24 cellular contexts compared by ENCODE assay signal in genomic region chr19:15829277-15829770, GRCh38. TPM values are rescaled to one million over a fixed set of nuclear protein-coding genes. Genes with fewer than 3 reads are reported as not detected.
"Had no signal": no experiment of that assay in that cellular context is flagged by ENCODE, and none has a peak within 500 bp of the region (broad histone marks: within the 10 kb centered on the region; RNA-seq: fewer than 3 reads in every experiment).

No MANE protein-coding gene starts in this region.

- H3K4me1 ChIP-seq: breast epithelium, left lung had no signal

- H3K27me3 ChIP-seq: breast epithelium, hepatocyte, transverse colon had no signal

- H3K4me1 Mint-ChIP-seq: activated CD4-positive, alpha-beta T cell treated with anti-CD3 and anti-CD28 coated beads, Interleukin-2, amount 10 ng/mL, durations not matched to agents 24 days and 14 days; activated naive CD8-positive, alpha-beta T cell treated with anti-CD3 and anti-CD28 coated beads, Interleukin-2, amount 50 U/mL, for 24 hours had no signal

- H3K36me3 Mint-ChIP-seq: natural killer cell treated with Interleukin-12 subunit alpha and Interleukin-12 subunit beta and Interleukin-15 and Interleukin-18, amount 100 ng/mL, for 72 hours had no signal

- H3K27me3 Mint-ChIP-seq: activated naive CD8-positive, alpha-beta T cell treated with anti-CD3 and anti-CD28 coated beads, Interleukin-2, amount 50 U/mL, for 24 hours; progenitor cell of endocrine pancreas had no signal

- ATAC-seq: activated naive CD8-positive, alpha-beta T cell treated with anti-CD3 and anti-CD28 coated beads, Interleukin-2, amount 50 U/mL, for 24 hours; left lung; natural killer cell treated with Interleukin-12 subunit alpha and Interleukin-12 subunit beta and Interleukin-15 and Interleukin-18, amount 100 ng/mL, for 72 hours; right cardiac atrium had no signal

- H3K4me3 Mint-ChIP-seq: activated CD4-positive, alpha-beta T cell treated with anti-CD3 and anti-CD28 coated beads, Interleukin-2, amount 10 ng/mL, durations not matched to agents 24 days and 14 days; activated naive CD4-positive, alpha-beta T cell treated with anti-CD3 and anti-CD28 coated beads for 36 hours; activated naive CD8-positive, alpha-beta T cell treated with anti-CD3 and anti-CD28 coated beads, Interleukin-2, amount 50 U/mL, for 24 hours; activated T-helper 1 cell treated with anti-CD3 and anti-CD28 coated beads, Interleukin-12 subunit alpha, Interleukin-12 subunit beta, Interleukin-2, Interleukin-4 antibody, amounts not matched to agents 30 ng/mL and 10 ng/mL and 1 ng/mL, durations not matched to agents 14 hours and 24 hours and 36 hours; natural killer cell treated with Interleukin-12 subunit alpha and Interleukin-12 subunit beta and Interleukin-15 and Interleukin-18, amount 100 ng/mL, for 72 hours had no signal

- H3K4me3 ChIP-seq: breast epithelium, hepatocyte, left lung, skin epidermis, transverse colon had no signal

- DNase-seq: activated CD4-positive, alpha-beta T cell treated with anti-CD3 and anti-CD28 coated beads, Interleukin-2, amount 10 ng/mL, durations not matched to agents 24 days and 14 days; activated CD4-positive, CD25-positive, alpha-beta regulatory T cell; activated CD8-positive, alpha-beta memory T cell treated with anti-CD3 and anti-CD28 coated beads for 24 hours; activated naive CD4-positive, alpha-beta T cell treated with anti-CD3 and anti-CD28 coated beads for 36 hours; activated naive CD8-positive, alpha-beta T cell treated with anti-CD3 and anti-CD28 coated beads, Interleukin-2, amount 50 U/mL, for 24 hours; aorta; dermis blood vessel endothelial cell; islet precursor cell; left lung; mesenchymal stem cell; right cardiac atrium; stimulated activated CD4-positive, alpha-beta T cell treated with anti-CD3 and anti-CD28 coated beads, Interleukin-4, amount 100 ng/mL, for 4 hours; stimulated activated CD8-positive, alpha-beta memory T cell treated with anti-CD3 and anti-CD28 coated beads, Interleukin-4, amount 100 ng/mL, for 48 hours; stimulated activated naive CD4-positive, alpha-beta T cell treated with Interleukin-2 at 50 U/mL for 16 hours; substantia nigra had no signal

- H3K36me3 ChIP-seq: breast epithelium, left lung, transverse colon had no signal

- H3K9me3 Mint-ChIP-seq: activated CD4-positive, alpha-beta T cell treated with anti-CD3 and anti-CD28 coated beads, Interleukin-2, amount 10 ng/mL, durations not matched to agents 24 days and 14 days; activated naive CD4-positive, alpha-beta T cell treated with anti-CD3 and anti-CD28 coated beads for 36 hours; activated naive CD8-positive, alpha-beta T cell treated with anti-CD3 and anti-CD28 coated beads, Interleukin-2, amount 50 U/mL, for 24 hours; activated T-helper 1 cell treated with anti-CD3 and anti-CD28 coated beads, Interleukin-12 subunit alpha, Interleukin-12 subunit beta, Interleukin-2, Interleukin-4 antibody, amounts not matched to agents 30 ng/mL and 10 ng/mL and 1 ng/mL, durations not matched to agents 14 hours and 24 hours and 36 hours; natural killer cell treated with Interleukin-12 subunit alpha and Interleukin-12 subunit beta and Interleukin-15 and Interleukin-18, amount 100 ng/mL, for 72 hours had no signal

- H3K9me3 ChIP-seq: breast epithelium, left lung, transverse colon had no signal

- H3K27ac Mint-ChIP-seq: activated CD4-positive, alpha-beta T cell treated with anti-CD3 and anti-CD28 coated beads, Interleukin-2, amount 10 ng/mL, durations not matched to agents 24 days and 14 days; activated naive CD4-positive, alpha-beta T cell treated with anti-CD3 and anti-CD28 coated beads for 36 hours; activated naive CD8-positive, alpha-beta T cell treated with anti-CD3 and anti-CD28 coated beads, Interleukin-2, amount 50 U/mL, for 24 hours; activated T-helper 1 cell treated with anti-CD3 and anti-CD28 coated beads, Interleukin-12 subunit alpha, Interleukin-12 subunit beta, Interleukin-2, Interleukin-4 antibody, amounts not matched to agents 30 ng/mL and 10 ng/mL and 1 ng/mL, durations not matched to agents 14 hours and 24 hours and 36 hours; natural killer cell treated with Interleukin-12 subunit alpha and Interleukin-12 subunit beta and Interleukin-15 and Interleukin-18, amount 100 ng/mL, for 72 hours; progenitor cell of endocrine pancreas had no signal

RNA-seq across cellular contexts. Expression of gene OR10H1, which starts 13.9 kb away (rescaled TPM):
- total RNA-seq: activated naive CD4-positive, alpha-beta T cell treated with anti-CD3 and anti-CD28 coated beads for 36 hours; activated T-helper 1 cell treated with anti-CD3 and anti-CD28 coated beads, Interleukin-12 subunit alpha, Interleukin-12 subunit beta, Interleukin-2, Interleukin-4 antibody, amounts not matched to agents 30 ng/mL and 10 ng/mL and 1 ng/mL, durations not matched to agents 14 hours and 24 hours and 36 hours; breast epithelium; chondrocyte; dermis blood vessel endothelial cell; hepatocyte; progenitor cell of endocrine pancreas; right cardiac atrium; T-helper 2 cell treated with Interferon-gamma antibody and Interleukin-4, amounts not matched to agents 100 ng/mL and 5 ng/mL, for 36 hours; transverse colon had no signal

RNA-seq across cellular contexts. Expression of gene OR10H5, which starts 41.9 kb away (rescaled TPM):
- total RNA-seq: activated CD4-positive, alpha-beta T cell treated with anti-CD3 and anti-CD28 coated beads, Interleukin-2, amount 10 ng/mL, durations not matched to agents 24 days and 14 days; activated naive CD4-positive, alpha-beta T cell treated with anti-CD3 and anti-CD28 coated beads for 36 hours; activated T-helper 1 cell treated with anti-CD3 and anti-CD28 coated beads, Interleukin-12 subunit alpha, Interleukin-12 subunit beta, Interleukin-2, Interleukin-4 antibody, amounts not matched to agents 30 ng/mL and 10 ng/mL and 1 ng/mL, durations not matched to agents 14 hours and 24 hours and 36 hours; aorta; breast epithelium; chondrocyte; dermis blood vessel endothelial cell; hepatocyte; left lung; natural killer cell treated with Interleukin-12 subunit alpha and Interleukin-12 subunit beta and Interleukin-15 and Interleukin-18, amount 100 ng/mL, for 72 hours; progenitor cell of endocrine pancreas; right cardiac atrium; T-helper 2 cell treated with Interferon-gamma antibody and Interleukin-4, amounts not matched to agents 100 ng/mL and 5 ng/mL, for 36 hours; transverse colon had no signal
